Comparison of ENCODE assay signal across 1 cellular context in genomic region chr6:29948277-29948676, GRCh38.
A peak's percentile ranks its signal among the peaks of the same experiment; 100 is the strongest.
TF ChIP-seq lines count a peak whose summit lies in the region.

No MANE protein-coding gene starts in this region.

TF ChIP-seq in GM12878, 131 proteins besides CTCF, POLR2A, EP300 and RAD21:
- peak; percentile 13; the same call in 1 of the 2 replicates for TF ChIP-seq CHD2 (IDR thresholded peaks at IDR 0.05; ENCODE audit: borderline replicate concordance, low read depth, low read length)
- TF ChIP-seq POLR2AphosphoS5 (IDR thresholded peaks at IDR 0.05; ENCODE audit: low read length) = peak; percentile 71; the same call in 1 of the 2 replicates
- no peak for TF ChIP-seq RELA (IDR thresholded peaks at IDR 0.05; ENCODE audit: borderline replicate concordance, partially characterized antibody)
- no peak for TF ChIP-seq DPF2 (IDR thresholded peaks at IDR 0.05)
- peak; percentile 53; the same call in 1 of the 2 replicates for TF ChIP-seq SMAD5 (IDR thresholded peaks at IDR 0.05; ENCODE audit: low read depth)
